Comparison of ENCODE assay signal across 8 cellular contexts in the genomic region with DNA sequence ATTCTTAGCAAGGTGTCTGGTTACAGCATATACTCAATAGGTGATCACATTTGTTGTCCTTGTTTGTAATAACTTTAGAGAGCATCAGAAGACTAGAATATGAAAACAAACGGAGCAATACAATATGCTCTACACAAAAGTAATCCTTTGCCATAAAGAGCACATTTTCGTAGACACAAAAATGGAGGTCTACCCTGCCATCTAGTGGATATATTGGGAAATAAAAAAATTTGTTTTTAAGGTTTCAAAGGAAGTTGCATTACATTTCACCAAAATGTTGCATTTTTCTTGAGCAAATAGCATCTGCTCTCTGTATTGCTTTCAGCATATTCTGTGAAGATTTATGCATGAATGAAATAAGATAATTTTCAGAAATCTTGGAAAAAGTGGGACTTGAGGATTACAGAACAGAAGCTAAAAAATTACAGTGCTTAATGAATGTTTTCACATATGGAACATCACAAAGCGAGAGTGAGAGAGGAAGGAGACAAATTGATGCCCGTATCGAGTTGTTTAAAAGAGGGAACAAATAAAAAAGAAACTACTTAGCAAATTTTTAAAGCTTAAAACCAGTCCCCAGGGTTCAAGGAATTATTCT.
DNase-seq lines count a peak whose midpoint lies in the region; ATAC-seq and TF ChIP-seq lines count a peak whose summit lies in the region.

No MANE protein-coding gene starts in this region.

- no peak overlapping the region; a peak in 1 of 4 replicates for H3K27ac ChIP-seq in SK-N-SH (ENCODE audit: low read depth in 2 of 2, low read length in 1 of 2)

- peak; percentile 70 for TF ChIP-seq CTCF in SK-N-SH (IDR thresholded peaks at IDR 0.05)

- no peak for TF ChIP-seq EP300 in SK-N-SH (IDR thresholded peaks at IDR 0.05; ENCODE audit: borderline replicate concordance in 1 of 2, low read depth in 1 of 2, low read length in 1 of 2)

- H3K9me3 Mint-ChIP-seq in activated CD4-positive, alpha-beta T cell treated with anti-CD3 and anti-CD28 coated beads for 36 hours (ENCODE audit: low read depth): no peaks in the 10 kb centered on the region

- CTCF ChIA-PET in SK-N-SH (lab: Yijun Ruan, JAX): interaction anchor here (0.6 to 2.7 kb wide), 23 partner anchors 9 to 1976 kb away, joined by 3 to 23 read pairs (median 3); no protein-coding TSS in a partner anchor
- CTCF ChIA-PET in activated CD4-positive, alpha-beta T cell treated with anti-CD3 and anti-CD28 coated beads for 36 hours (lab: Charles Lee): interaction anchor here (0.7 to 2.3 kb wide), 7 partner anchors 8 to 1220 kb away, joined by 3 to 14 read pairs (median 4); no protein-coding TSS in a partner anchor

- no peaks in the 10 kb centered on the region for H3K36me3 ChIP-seq in SK-N-SH (replicated peaks in 1 of 2; ENCODE audit: control insufficient read depth in 1 of 2, insufficient read depth in 2 of 2, low read length in 1 of 2)

- no peaks in the 10 kb centered on the region for H3K27me3 ChIP-seq in SK-N-SH (ENCODE audit: insufficient read depth)

- H3K4me1 ChIP-seq in SK-N-SH (ENCODE audit: control insufficient read depth in 1 of 2, insufficient read depth in 2 of 2, low read depth in 1 of 2, low read length in 1 of 2): peaks cover 0 to 4% of the 10 kb centered on the region in 2 experiments; a peak in 2 of 4 replicates

- H4K20me1 ChIP-seq in SK-N-SH (ENCODE audit: insufficient read depth): no peaks in the 10 kb centered on the region

- intact Hi-C loops in activated CD4-positive, alpha-beta T cell treated with anti-CD3 and anti-CD28 coated beads for 36 hours (cut with DNase I, micrococcal nuclease): loop anchor here (1.0 to 10.0 kb wide), 5 partner anchors 549 to 1568 kb away; no protein-coding TSS in a partner anchor

- WGBS in SK-N-SH (ENCODE audit: low lambda C conversion rate): 18% methylated on average over 5 of the region's 5 CpGs

- DNase-seq in NCI-H82 (lab: John Stamatoyannopoulos, UW) (peak; percentile 42), NCI-H82 treated with DMSO at 0.1 percent for 48 hours (lab: John Stamatoyannopoulos, UW; ENCODE audit: unreplicated experiment) (no peak), SK-N-SH (peak; percentile 25), globus pallidus (ENCODE audit: low spot score) (peak; percentile 15), stromal cell of bone marrow (ENCODE audit: low read depth) (peak; percentile 22)
- DNase-seq in activated CD4-positive, alpha-beta T cell treated with anti-CD3 and anti-CD28 coated beads for 48 hours: no peak
- no peak for DNase-seq in activated CD4-positive, alpha-beta T cell treated with anti-CD3 and anti-CD28 coated beads for 36 hours

- H3K36me3 Mint-ChIP-seq in activated CD4-positive, alpha-beta T cell treated with anti-CD3 and anti-CD28 coated beads for 36 hours (ENCODE audit: low read depth): no peaks in the 10 kb centered on the region

- no peaks in the 10 kb centered on the region for H3F3A ChIP-seq in SK-N-SH (replicated peaks; ENCODE audit: insufficient read depth)

- no peak overlapping the region for H3K9ac ChIP-seq in SK-N-SH

- no peaks in the 10 kb centered on the region for H3K79me2 ChIP-seq in SK-N-SH (ENCODE audit: insufficient read depth)

- H3K4me1 Mint-ChIP-seq in activated CD4-positive, alpha-beta T cell treated with anti-CD3 and anti-CD28 coated beads for 36 hours: no peaks in the 10 kb centered on the region

- H3K4me3 Mint-ChIP-seq in activated CD4-positive, alpha-beta T cell treated with anti-CD3 and anti-CD28 coated beads for 36 hours: no peak overlapping the region

- peaks cover 3% of the 10 kb centered on the region for H3K27me3 Mint-ChIP-seq in activated CD4-positive, alpha-beta T cell treated with anti-CD3 and anti-CD28 coated beads for 36 hours

- ATAC-seq in HG03378 (IDR thresholded peaks at IDR 0.05; ENCODE audit: unreplicated experiment): peak; percentile 67
- no peak for ATAC-seq in activated CD4-positive, alpha-beta T cell treated with anti-CD3 and anti-CD28 coated beads for 36 hours

- POLR2A ChIA-PET in SK-N-SH (lab: Yijun Ruan, JAX): no interaction called here
- POLR2A ChIA-PET in activated CD4-positive, alpha-beta T cell treated with anti-CD3 and anti-CD28 coated beads for 36 hours (lab: Charles Lee): no interaction called here

- H3K4me2 ChIP-seq in SK-N-SH: no peak overlapping the region

- peak; percentile 81 for TF ChIP-seq RAD21 in SK-N-SH (IDR thresholded peaks at IDR 0.05; ENCODE audit: low read length)

- H3K9me3 ChIP-seq in SK-N-SH: no peaks in the 10 kb centered on the region

- H3K27ac Mint-ChIP-seq in activated CD4-positive, alpha-beta T cell treated with anti-CD3 and anti-CD28 coated beads for 36 hours: no peak overlapping the region

- no peaks in the 10 kb centered on the region for H3K9me2 ChIP-seq in SK-N-SH

- H3K4me3 ChIP-seq in SK-N-SH (ENCODE audit: low read depth in 2 of 2, low read length in 1 of 2): no peak overlapping the region

- peak overlapping the region; percentile 45; the same call in 1 of the 2 replicates for H2AFZ ChIP-seq in SK-N-SH (ENCODE audit: low read depth)

TF ChIP-seq in SK-N-SH, 30 proteins besides CTCF, POLR2A, EP300 and RAD21:
- TF ChIP-seq MXI1 (IDR thresholded peaks at IDR 0.05; ENCODE audit: low read depth, low read length): no peak
- peak; percentile 49 for TF ChIP-seq SMC3 (IDR thresholded peaks at IDR 0.05; ENCODE audit: low read depth, low read length)

Comparison
In these comparisons a context has a peak if more than half of its experiments do, and no peak if none do; other contexts are left out.
1. DNase-seq: peak in NCI-H82 (single experiment), SK-N-SH (single experiment), globus pallidus (single experiment) and stromal cell of bone marrow (single experiment); none in NCI-H82 treated with DMSO at 0.1 percent for 48 hours (single experiment), activated CD4-positive, alpha-beta T cell treated with anti-CD3 and anti-CD28 coated beads for 48 hours (single experiment) and activated CD4-positive, alpha-beta T cell treated with anti-CD3 and anti-CD28 coated beads for 36 hours (single experiment).